ENCODE assay signal across 8 cellular contexts in the genomic region with DNA sequence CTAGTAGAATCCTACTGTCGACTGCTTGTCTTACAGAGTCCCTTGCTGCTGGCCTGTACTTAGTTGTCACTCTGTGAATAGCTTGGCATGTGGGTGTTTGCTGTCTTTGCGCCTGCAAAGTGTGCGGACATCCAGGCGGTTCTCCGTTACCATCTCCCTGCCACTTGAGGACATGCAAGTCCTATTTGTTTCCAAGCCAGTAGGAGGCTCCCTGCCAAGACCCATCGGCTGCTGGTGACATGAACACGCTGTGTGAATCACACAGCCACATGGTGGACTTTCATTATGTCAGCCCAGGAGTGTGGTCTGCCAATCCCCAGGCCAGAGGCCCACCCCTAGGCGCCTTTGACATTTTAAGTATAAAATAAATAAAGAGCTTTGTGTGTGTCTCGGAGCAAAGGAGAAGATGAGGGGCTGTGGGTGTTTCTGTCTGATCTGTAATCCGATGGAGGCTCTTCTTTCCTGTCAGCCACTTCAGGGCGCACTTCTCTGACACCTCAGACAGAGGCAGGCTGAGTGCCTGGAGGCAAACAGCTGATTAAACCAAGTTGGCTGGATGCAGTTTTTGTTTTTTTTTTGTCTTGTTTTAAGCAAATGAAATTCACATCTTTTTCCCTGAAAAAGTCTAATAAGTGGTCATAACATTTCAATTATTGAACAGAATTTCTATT. TPM values are rescaled to one million over a fixed set of nuclear protein-coding genes. Genes with fewer than 3 reads are reported as not detected.
DNase-seq lines count a peak whose midpoint lies in the region; ATAC-seq and TF ChIP-seq lines count a peak whose summit lies in the region.

No MANE protein-coding gene starts in this region.

- 21 to 34% methylated on average over 11 of the region's 11 CpGs for WGBS in heart right ventricle, 2 donors
- 13% methylated on average over 11 of the region's 11 CpGs for WGBS in smooth muscle cell (ENCODE audit: low lambda C conversion rate)

- H4K20me1 ChIP-seq in smooth muscle cell (ENCODE audit: low read depth) = peaks cover 7% of the 10 kb centered on the region

- no peaks in the 10 kb centered on the region for H3K36me3 ChIP-seq in A673 (ENCODE audit: insufficient read depth, low read length, poor library complexity, severe bottlenecking)
- peaks cover 0 to under 1% (median 0%) of the 10 kb centered on the region in 9 donors for H3K36me3 ChIP-seq in heart right ventricle
- no peaks in the 10 kb centered on the region for H3K36me3 ChIP-seq in smooth muscle cell (ENCODE audit: low read depth)

- H3K27me3 ChIP-seq in A673 (replicated peaks; ENCODE audit: insufficient read depth, low read depth, low read length, poor library complexity) (no peaks in the 10 kb centered on the region), heart right ventricle (no peaks in the 10 kb centered on the region), smooth muscle cell (ENCODE audit: low read depth) (peaks cover 82% of the 10 kb centered on the region)

- intact Hi-C loops in A673 (cut with micrococcal nuclease; ENCODE audit: unreplicated experiment) = no loop called here
- intact Hi-C loops in heart right ventricle (cut with DNase I) = no loop called here

- TF ChIP-seq CTCF in A673 (conservative IDR thresholded peaks at IDR 0.05; ENCODE audit: low read depth, low read length) = peak; percentile 43
- TF ChIP-seq CTCF in LNCaP clone FGC (IDR thresholded peaks at IDR 0.05; ENCODE audit: control insufficient read depth, extremely low read depth, insufficient read depth) = peak; percentile 46
- peak; percentile 73 for TF ChIP-seq CTCF in VCaP (conservative IDR thresholded peaks at IDR 0.05)
- TF ChIP-seq CTCF in heart right ventricle (IDR thresholded peaks at IDR 0.05) = peak in 6 of 9 donors; percentile 22 to 44 (median 31)
- TF ChIP-seq CTCF in smooth muscle cell (IDR thresholded peaks at IDR 0.05; ENCODE audit: borderline replicate concordance, insufficient read depth, poor library complexity, severe bottlenecking) = peak; percentile 31

- BruUV-seq in A673 (replicated peaks; lab: Mats Ljungman, UMichigan) = no TSS peak

- CTCF ChIA-PET in A673 (lab: Charles Lee) = no interaction called here

- H3K4me2 ChIP-seq in smooth muscle cell = peak overlapping the region; percentile 79

- peak; percentile 90 to 100 (median 98) for ATAC-seq in heart right ventricle

- H3K9ac ChIP-seq in smooth muscle cell (ENCODE audit: low read depth) = no peak overlapping the region

- peak; percentile 63 for DNase-seq in A673 (ENCODE audit: low spot score)
- peak; percentile 68 for DNase-seq in LNCaP clone FGC (ENCODE audit: low read depth)
- DNase-seq in heart right ventricle = peak; percentile 69 to 84
- peak; percentile 12 for DNase-seq in smooth muscle cell (lab: John Stamatoyannopoulos, UW; ENCODE audit: unreplicated experiment)
- no peak for DNase-seq in GF-D8 (lab: John Stamatoyannopoulos, UW)
- no peak for DNase-seq in stimulated activated CD4-positive, alpha-beta T cell treated with anti-CD3 and anti-CD28 coated beads, Interleukin-1b, Interleukin-23, amount 100 ng/mL, for 48 hours
- no peak for DNase-seq in T1000 (lab: John Stamatoyannopoulos, UW)

- peaks cover 28% of the 10 kb centered on the region for H3K4me1 ChIP-seq in A673 (ENCODE audit: insufficient read depth, low read length, poor library complexity, severe bottlenecking)
- peaks cover 0 to 14% (median 6%) of the 10 kb centered on the region in 9 donors for H3K4me1 ChIP-seq in heart right ventricle
- peaks cover 24% of the 10 kb centered on the region for H3K4me1 ChIP-seq in smooth muscle cell (ENCODE audit: low read depth)

- no peaks in the 10 kb centered on the region for H3K79me2 ChIP-seq in smooth muscle cell (ENCODE audit: low read depth)

- POLR2A ChIA-PET in A673 (lab: Charles Lee; ENCODE audit: low non-redundant PET) = interaction anchor here (0.6 kb wide), 1 partner anchor 8 kb away, joined by 3 read pairs; no protein-coding TSS in a partner anchor

- no peaks in the 10 kb centered on the region for H3K9me3 ChIP-seq in A673 (ENCODE audit: low read depth, low read length, poor library complexity, severe bottlenecking)
- peaks cover 0 to 4% (median 0%) of the 10 kb centered on the region in 11 donors for H3K9me3 ChIP-seq in heart right ventricle
- no peaks in the 10 kb centered on the region for H3K9me3 ChIP-seq in smooth muscle cell (replicated peaks; ENCODE audit: low read depth)

- H3K4me3 ChIP-seq in A673 (ENCODE audit: low read depth, low read length, poor library complexity, severe bottlenecking) = no peak overlapping the region
- H3K4me3 ChIP-seq in LNCaP clone FGC (ENCODE audit: low read depth, low read length) = no peak overlapping the region
- peak overlapping the region in 4 of 10 donors; percentile 7 to 26 (median 14) for H3K4me3 ChIP-seq in heart right ventricle
- peak overlapping the region; percentile 34 for H3K4me3 ChIP-seq in smooth muscle cell

- no peaks in the 10 kb centered on the region for H3F3A ChIP-seq in smooth muscle cell (ENCODE audit: low read depth)

- H3K27ac ChIP-seq in A673 (ENCODE audit: low read depth, low read length, poor library complexity, severe bottlenecking) (no peak overlapping the region), VCaP (peak overlapping the region; percentile 34; the same call in 1 of the 2 replicates), heart right ventricle (peak overlapping the region in 5 of 10 donors; percentile 21 to 54 (median 53)), smooth muscle cell (ENCODE audit: low read depth) (no peak overlapping the region)

- H2AFZ ChIP-seq in smooth muscle cell (ENCODE audit: low read depth) = no peak overlapping the region

RNA-seq across cellular contexts. Expression of gene ALPK1, which starts 51.5 kb away (rescaled TPM):
- total RNA-seq in A673 (2021) = 11.8 and 17.3 TPM in 2 replicates
- 10 to 100 TPM in 1 of 10 donors, 1 to 10 TPM in 9; 2.4 to 11.0 (median 4.5) TPM for total RNA-seq in heart right ventricle
- 1 to 10 TPM; 1.1 to 3.9 TPM for polyA plus RNA-seq in heart right ventricle
- 4.4 and 16.8 TPM in 2 replicates for total RNA-seq in smooth muscle cell
- 3.9 and 6.0 TPM in 2 replicates for polyA plus RNA-seq in smooth muscle cell

Comparison
In these comparisons a context has a peak if more than half of its experiments do, and no peak if none do; other contexts are left out.
1. DNase-seq: peak in A673 (single experiment), LNCaP clone FGC (single experiment), heart right ventricle (2 of 2) and smooth muscle cell (single experiment); none in GF-D8 (single experiment), stimulated activated CD4-positive, alpha-beta T cell treated with anti-CD3 and anti-CD28 coated beads, Interleukin-1b, Interleukin-23, amount 100 ng/mL, for 48 hours (single experiment) and T1000 (single experiment).
2. Peak in every context shown above with its lines, with median percentiles within 50 percentile points of each other: CTCF ChIP-seq.